16 cellular contexts compared by ENCODE assay signal in the genomic region with DNA sequence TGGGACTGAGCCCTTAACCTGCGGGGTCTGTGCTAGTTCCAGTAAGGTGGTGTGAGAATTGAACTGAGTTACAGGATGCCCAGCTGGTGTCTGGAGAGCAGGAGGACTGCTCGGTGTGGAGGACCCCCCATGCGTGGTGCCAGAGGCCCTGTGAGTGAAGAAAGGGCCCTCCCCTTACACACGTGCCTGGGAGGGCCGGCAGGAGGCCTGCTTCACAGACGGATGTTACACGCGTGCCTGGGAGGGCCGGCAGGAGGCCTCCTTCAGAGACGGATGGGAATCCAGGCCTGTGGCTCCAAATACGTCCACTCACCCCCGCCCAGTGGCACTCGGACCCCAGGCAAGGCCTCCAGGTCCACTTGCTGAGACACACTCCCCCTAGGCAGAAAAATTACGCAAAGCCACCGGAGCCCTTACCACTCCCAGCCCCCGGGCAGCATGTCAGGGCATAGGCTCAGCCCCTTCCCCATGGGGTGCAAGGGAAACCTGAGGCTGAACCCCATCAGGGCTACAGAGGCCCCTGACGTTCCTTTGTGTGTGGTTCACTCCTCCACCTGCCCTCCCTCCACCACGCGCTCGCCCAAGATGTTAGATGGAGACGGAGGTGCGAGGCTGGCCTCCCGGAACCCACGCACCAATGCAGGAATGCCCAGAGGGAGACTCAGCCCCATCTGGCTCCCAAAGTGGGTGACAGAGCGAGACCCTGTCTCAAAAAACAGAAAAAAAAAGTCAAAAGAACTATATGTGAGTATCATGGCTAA.
DNase-seq lines count a peak whose midpoint lies in the region; ATAC-seq and TF ChIP-seq lines count a peak whose summit lies in the region.
"Had no signal": no experiment of that assay in that cellular context is flagged by ENCODE, and none has a peak within 500 bp of the region (broad histone marks: within the 10 kb centered on the region; RNA-seq: fewer than 3 reads in every experiment).

No MANE protein-coding gene starts in this region.

- H3K9me3 ChIP-seq in Peyer's patch (no peaks in the 10 kb centered on the region), sigmoid colon (peaks cover 0 to 4% (median 0%) of the 10 kb centered on the region in 4 donors)

- H3K4me1 ChIP-seq in Peyer's patch: no peaks in the 10 kb centered on the region
- H3K4me1 ChIP-seq in sigmoid colon: no peaks in the 10 kb centered on the region
- H3K4me1 ChIP-seq: A549, Caco-2 had no signal

- intact Hi-C loops in sigmoid colon (cut with DNase I): no loop called here

- DNase-seq in activated effector memory CD4-positive, alpha-beta T cell treated with anti-CD3 and anti-CD28 coated beads, Interleukin-2, amount 50 U/mL, for 16 hours: peak; percentile 56
- no peak for DNase-seq in activated effector memory CD4-positive, alpha-beta T cell treated with Interleukin-2 at 50 U/mL for 16 hours
- DNase-seq in Peyer's patch: peak in 2 of 3 donors; percentile 29 to 37
- DNase-seq in islet precursor cell: peak; percentile 25
- peak; percentile 48 for DNase-seq in sigmoid colon
- DNase-seq in midbrain (lab: John Stamatoyannopoulos, UW): no peak
- DNase-seq: GDM1, HCEC 1CT, KG1, NCI-H1436, NCI-H1930, NCI-H526 had no signal

- H3K27ac ChIP-seq in Peyer's patch (no peak overlapping the region), sigmoid colon (no peak overlapping the region)
- H3K27ac ChIP-seq: A549 had no signal

- no peak for TF ChIP-seq POLR2A in Peyer's patch (IDR thresholded peaks at IDR 0.05)
- no peak for TF ChIP-seq POLR2A in sigmoid colon (IDR thresholded peaks at IDR 0.05)

- H3K36me3 ChIP-seq in Peyer's patch (no peaks in the 10 kb centered on the region), sigmoid colon (no peaks in the 10 kb centered on the region)

- no peak for TF ChIP-seq CTCF in Peyer's patch (IDR thresholded peaks at IDR 0.05)
- no peak for TF ChIP-seq CTCF in sigmoid colon (IDR thresholded peaks at IDR 0.05)

- ATAC-seq in HG03039 (IDR thresholded peaks at IDR 0.05; ENCODE audit: unreplicated experiment): no peak
- ATAC-seq: A549, Panc1 had no signal

- H3K27me3 ChIP-seq in Peyer's patch (no peaks in the 10 kb centered on the region), sigmoid colon (no peaks in the 10 kb centered on the region)

- no peak for TF ChIP-seq EP300 in sigmoid colon (IDR thresholded peaks at IDR 0.05)

- WGBS in sigmoid colon, 2 donors: 77 to 89% methylated on average over 25 of the region's 25 CpGs

- H3K4me3 ChIP-seq in Peyer's patch (no peak overlapping the region), sigmoid colon (no peak overlapping the region)
- H3K4me3 ChIP-seq: A549 had no signal

Comparison
In these comparisons a context has a peak if more than half of its experiments do, and no peak if none do; other contexts are left out.
1. DNase-seq: peak in activated effector memory CD4-positive, alpha-beta T cell treated with anti-CD3 and anti-CD28 coated beads, Interleukin-2, amount 50 U/mL, for 16 hours (single experiment), Peyer's patch (2 of 3), islet precursor cell (single experiment) and sigmoid colon (single experiment); none in activated effector memory CD4-positive, alpha-beta T cell treated with Interleukin-2 at 50 U/mL for 16 hours (single experiment) and midbrain (single experiment).